Comparison of ENCODE assay signal across 21 cellular contexts in genomic region chr2:3460161-3460560, GRCh38. TPM values are rescaled to one million over a fixed set of nuclear protein-coding genes. Genes with fewer than 3 reads are reported as not detected.
DNase-seq lines count a peak whose midpoint lies in the region; ATAC-seq and TF ChIP-seq lines count a peak whose summit lies in the region.
"Had no signal": no experiment of that assay in that cellular context is flagged by ENCODE, and none has a peak within 500 bp of the region (broad histone marks: within the 10 kb centered on the region; RNA-seq: fewer than 3 reads in every experiment).

No MANE protein-coding gene starts in this region.

- TF ChIP-seq POLR2A in heart left ventricle (IDR thresholded peaks at IDR 0.05), result no peak

- H3K27me3 ChIP-seq in heart left ventricle (no peaks in the 10 kb centered on the region), neural cell (ENCODE audit: insufficient read depth, low read depth, low read length) (no peaks in the 10 kb centered on the region), upper lobe of right lung (no peaks in the 10 kb centered on the region)
- H3K27me3 ChIP-seq: neutrophil had no signal

- no peak for TF ChIP-seq RAD21 in neural cell (conservative IDR thresholded peaks at IDR 0.05)

- H3K36me3 ChIP-seq in heart left ventricle, result peaks cover 0 to 64% (median 27%) of the 10 kb centered on the region in 9 donors
- peaks cover 6% of the 10 kb centered on the region for H3K36me3 ChIP-seq in neural cell (ENCODE audit: insufficient read depth, low read length)
- peaks cover 50% of the 10 kb centered on the region for H3K36me3 ChIP-seq in upper lobe of right lung

- no peak overlapping the region for H2AFZ ChIP-seq in neural cell (ENCODE audit: low read depth, low read length)

- TF ChIP-seq EP300 in neural cell (conservative IDR thresholded peaks at IDR 0.05; ENCODE audit: poor library complexity, severe bottlenecking), result no peak

- H3K9ac ChIP-seq in neural cell (ENCODE audit: low read length), result peak overlapping the region; percentile 46
- H3K9ac ChIP-seq: KMS-11 had no signal

- H3K4me2 ChIP-seq in neural cell (ENCODE audit: low read length), result no peak overlapping the region
- H3K4me2 ChIP-seq: A549, KMS-11 had no signal

- no peaks in the 10 kb centered on the region for H3K79me2 ChIP-seq in neural cell (replicated peaks; ENCODE audit: insufficient read depth, low read length)

- H3K4me1 ChIP-seq in heart left ventricle (peaks cover 0 to 46% (median 35%) of the 10 kb centered on the region in 12 donors), upper lobe of right lung (peaks cover 10% of the 10 kb centered on the region)

- ATAC-seq in heart left ventricle, result peak; percentile 45 to 57 (median 46)
- no peak for ATAC-seq in upper lobe of right lung
- ATAC-seq in HG02981 (IDR thresholded peaks at IDR 0.05; ENCODE audit: unreplicated experiment), result no peak
- no peak for ATAC-seq in HG03571 (IDR thresholded peaks at IDR 0.05; ENCODE audit: unreplicated experiment)
- ATAC-seq: stimulated activated naive B cell treated with anti-CD40 and anti-IgM and Interleukin-4, amounts not matched to agents 10 μg/mL and 1 μg/mL and 100 μg/mL, for 72 hours; T-cell had no signal

- H3F3A ChIP-seq in neural cell (ENCODE audit: insufficient read depth, low read length, poor library complexity, severe bottlenecking), result no peaks in the 10 kb centered on the region

- intact Hi-C loops in heart left ventricle (cut with DNase I) (loop anchor here in 8 of 10 donors (2.0 to 10.0 kb wide), 5 partner anchors 38 to 192 kb away; partner anchors contain the start of genes TRAPPC12 (in 4 of the 8) and EIPR1 (in 3 of the 8)), upper lobe of right lung (cut with DNase I) (no loop called here)

- peak; percentile 37 for DNase-seq in activated CD8-positive, alpha-beta memory T cell treated with anti-CD3 and anti-CD28 coated beads, Interleukin-2, amount 50 U/mL, for 48 hours
- no peak for DNase-seq in activated CD8-positive, alpha-beta memory T cell treated with anti-CD3 and anti-CD28 coated beads for 24 hours
- peak in 2 of 5 donors; percentile 53 to 69 for DNase-seq in heart left ventricle
- no peak for DNase-seq in upper lobe of right lung
- DNase-seq in NCI-H524 treated with DMSO at 0.1 percent for 48 hours (lab: John Stamatoyannopoulos, UW), result no peak
- DNase-seq: activated CD4-positive, alpha-beta T cell treated with anti-CD3 and anti-CD28 coated beads, Interleukin-2, amount 10 ng/mL, durations not matched to agents 7 days and 5 days; activated naive CD4-positive, alpha-beta T cell treated with anti-CD3 and anti-CD28 coated beads, Interleukin-2, amount 10 ng/mL, durations not matched to agents 7 days and 5 days; activated T-cell treated with anti-CD3 and anti-CD28 coated beads for 4 hours; cortex of kidney; GDM1; NCI-H1092; stimulated activated naive B cell treated with anti-CD40 and anti-IgM and Interleukin-4, amounts not matched to agents 10 μg/mL and 1 μg/mL and 100 μg/mL, for 72 hours; T-cell; trophoblast cell had no signal

- H3K27ac ChIP-seq in heart left ventricle (peak overlapping the region in 11 of 12 donors; percentile 51 to 90 (median 80)), neural cell (ENCODE audit: low read length) (peak overlapping the region; percentile 34), upper lobe of right lung (peak overlapping the region; percentile 58)
- H3K27ac ChIP-seq: A549, C4-2B, KMS-11, neutrophil had no signal

- WGBS in heart left ventricle, 4 donors, result 53 to 67% (median 60%) methylated on average over 11 of the region's 11 CpGs

- H3K9me2 ChIP-seq in neural cell (ENCODE audit: insufficient read depth, low read length), result no peaks in the 10 kb centered on the region

- H4K20me1 ChIP-seq in neural cell (ENCODE audit: insufficient read depth), result no peaks in the 10 kb centered on the region

- TF ChIP-seq CTCF in heart left ventricle (IDR thresholded peaks at IDR 0.05) (no peak), neural cell (IDR thresholded peaks at IDR 0.05; ENCODE audit: poor library complexity, severe bottlenecking) (no peak), upper lobe of right lung (IDR thresholded peaks at IDR 0.05) (no peak)

- H3K4me3 ChIP-seq in heart left ventricle (peak overlapping the region in 2 of 12 donors; percentile 18 to 20), neural cell (ENCODE audit: low read length) (no peak overlapping the region), upper lobe of right lung (no peak overlapping the region)
- H3K4me3 ChIP-seq: A549 had no signal

- H3K9me3 ChIP-seq in heart left ventricle (no peaks in the 10 kb centered on the region), neural cell (ENCODE audit: low read length) (no peaks in the 10 kb centered on the region), upper lobe of right lung (no peaks in the 10 kb centered on the region)
- H3K9me3 ChIP-seq: A549, neutrophil had no signal

TF ChIP-seq in neural cell, 6 proteins besides CTCF, POLR2A, EP300 and RAD21:
- TF ChIP-seq REST (IDR thresholded peaks at IDR 0.05; ENCODE audit: borderline replicate concordance) (no peak), TAF1 (IDR thresholded peaks at IDR 0.05; ENCODE audit: low read depth) (no peak), EZH2 (IDR thresholded peaks at IDR 0.05; ENCODE audit: borderline replicate concordance, insufficient read depth, low read length, poor library complexity, severe bottlenecking) (no peak), POLR2AphosphoS5 (IDR thresholded peaks at IDR 0.05) (no peak), SMC3 (conservative IDR thresholded peaks at IDR 0.05; ENCODE audit: poor library complexity) (no peak), MXI1 (conservative IDR thresholded peaks at IDR 0.05; ENCODE audit: poor library complexity, severe bottlenecking) (no peak)

RNA-seq across cellular contexts. Expression of gene ADI1, which starts 59.2 kb away (rescaled TPM):
- total RNA-seq in heart left ventricle (100 to 1,000 TPM in 8 of 9 donors, 10 to 100 TPM in 1; 94.6 to 200 (median 172) TPM), upper lobe of right lung (66.8 TPM)
- polyA plus RNA-seq in heart left ventricle (100 to 1,000 TPM in 1 of 2 donors, 10 to 100 TPM in 1; 69.2 to 139 TPM), neural cell (21.3 and 23.9 TPM in 2 replicates)
- polyA minus RNA-seq in neural cell, result 8.3 and 9.5 TPM in 2 replicates

Comparison
In these comparisons a context has a peak if more than half of its experiments do, and no peak if none do; other contexts are left out.
1. ATAC-seq: peak in heart left ventricle (4 of 4); none in upper lobe of right lung (single experiment), HG02981 (single experiment) and HG03571 (single experiment).
2. Peak in every context shown above with its lines, with median percentiles within 50 percentile points of each other: H3K27ac ChIP-seq.